27 cellular contexts compared by ENCODE assay signal in genomic region chr18:60676807-60677206, GRCh38.
DNase-seq lines count a peak whose midpoint lies in the region; ATAC-seq, FAIRE-seq and TF ChIP-seq lines count a peak whose summit lies in the region.
"Had no signal": no experiment of that assay in that cellular context is flagged by ENCODE, and none has a peak within 500 bp of the region (broad histone marks: within the 10 kb centered on the region; RNA-seq: fewer than 3 reads in every experiment).

No MANE protein-coding gene starts in this region.

- H4K5ac ChIP-seq in mesendoderm (ENCODE audit: low read length), result no peak overlapping the region

- no peak overlapping the region for H4K8ac ChIP-seq in mesendoderm (ENCODE audit: low read depth, low read length)

- H2AK5ac ChIP-seq in mesendoderm (ENCODE audit: low read length), result no peak overlapping the region

- H3K4me3 ChIP-seq in mesendoderm (ENCODE audit: low read length), result no peak overlapping the region
- H3K4me3 ChIP-seq: dorsolateral prefrontal cortex, GM12878, thoracic aorta had no signal

- no peaks in the 10 kb centered on the region for H3K27me3 Mint-ChIP-seq in WTC11 (ENCODE audit: low read depth)
- peaks cover 39% of the 10 kb centered on the region for H3K27me3 Mint-ChIP-seq in chondrocyte (ENCODE audit: low read depth)
- H3K27me3 Mint-ChIP-seq: activated naive CD4-positive, alpha-beta T cell treated with anti-CD3 and anti-CD28 coated beads, Interleukin-2, amount 10 ng/mL, durations not matched to agents 7 days and 5 days; natural killer cell treated with Interleukin-12 subunit alpha and Interleukin-12 subunit beta and Interleukin-15 and Interleukin-18, amount 100 ng/mL, for 72 hours; stimulated activated memory B cell treated with anti-CD40 and anti-IgM and Interleukin-4, amounts not matched to agents 10 μg/mL and 1 μg/mL and 100 μg/mL, for 72 hours had no signal

- H3K79me2 ChIP-seq in mesendoderm (ENCODE audit: control insufficient read depth, insufficient read depth, low read length), result no peaks in the 10 kb centered on the region

- no peaks in the 10 kb centered on the region for H3K27me3 ChIP-seq in mesendoderm (ENCODE audit: insufficient read depth, low read length, poor library complexity)

- H2BK5ac ChIP-seq in mesendoderm (ENCODE audit: low read length), result no peak overlapping the region

- no peak overlapping the region for H2BK15ac ChIP-seq in mesendoderm (replicated peaks; ENCODE audit: low read depth)

- H3K18ac ChIP-seq in mesendoderm (ENCODE audit: low read length), result no peak overlapping the region

- H3K9me3 Mint-ChIP-seq in WTC11 (peaks cover 3% of the 10 kb centered on the region; the same call in 1 of the 2 replicates), chondrocyte (ENCODE audit: low read depth) (no peaks in the 10 kb centered on the region)
- H3K9me3 Mint-ChIP-seq: activated naive CD4-positive, alpha-beta T cell treated with anti-CD3 and anti-CD28 coated beads, Interleukin-2, amount 10 ng/mL, durations not matched to agents 7 days and 5 days; stimulated activated memory B cell treated with anti-CD40 and anti-IgM and Interleukin-4, amounts not matched to agents 10 μg/mL and 1 μg/mL and 100 μg/mL, for 72 hours had no signal

- no peak overlapping the region for H3K9ac ChIP-seq in mesendoderm (ENCODE audit: low read length)

- H3K36me3 Mint-ChIP-seq in WTC11 (no peaks in the 10 kb centered on the region), chondrocyte (ENCODE audit: low read depth) (no peaks in the 10 kb centered on the region)
- H3K36me3 Mint-ChIP-seq: activated naive CD4-positive, alpha-beta T cell treated with anti-CD3 and anti-CD28 coated beads, Interleukin-2, amount 10 ng/mL, durations not matched to agents 7 days and 5 days; natural killer cell treated with Interleukin-12 subunit alpha and Interleukin-12 subunit beta and Interleukin-15 and Interleukin-18, amount 100 ng/mL, for 72 hours; stimulated activated memory B cell treated with anti-CD40 and anti-IgM and Interleukin-4, amounts not matched to agents 10 μg/mL and 1 μg/mL and 100 μg/mL, for 72 hours had no signal

- H3K4me3 Mint-ChIP-seq in WTC11 (no peak overlapping the region), chondrocyte (ENCODE audit: unreplicated experiment) (no peak overlapping the region)
- H3K4me3 Mint-ChIP-seq: activated naive CD4-positive, alpha-beta T cell treated with anti-CD3 and anti-CD28 coated beads, Interleukin-2, amount 10 ng/mL, durations not matched to agents 7 days and 5 days; natural killer cell treated with Interleukin-12 subunit alpha and Interleukin-12 subunit beta and Interleukin-15 and Interleukin-18, amount 100 ng/mL, for 72 hours; stimulated activated memory B cell treated with anti-CD40 and anti-IgM and Interleukin-4, amounts not matched to agents 10 μg/mL and 1 μg/mL and 100 μg/mL, for 72 hours had no signal

- no peak overlapping the region for H3K4me2 ChIP-seq in mesendoderm (ENCODE audit: low read length)

- no CpG with 5 or more reads among the region's 4 CpGs for WGBS in mesendoderm (ENCODE audit: extremely low coverage, insufficient coverage, low lambda C conversion rate)

- H3K36me3 ChIP-seq in mesendoderm (ENCODE audit: control insufficient read depth, insufficient read depth, low read length), result no peaks in the 10 kb centered on the region
- H3K36me3 ChIP-seq: thoracic aorta had no signal

- H3K27ac Mint-ChIP-seq in WTC11, result no peak overlapping the region
- no peak overlapping the region for H3K27ac Mint-ChIP-seq in chondrocyte (ENCODE audit: unreplicated experiment)
- H3K27ac Mint-ChIP-seq: activated naive CD4-positive, alpha-beta T cell treated with anti-CD3 and anti-CD28 coated beads, Interleukin-2, amount 10 ng/mL, durations not matched to agents 7 days and 5 days; natural killer cell treated with Interleukin-12 subunit alpha and Interleukin-12 subunit beta and Interleukin-15 and Interleukin-18, amount 100 ng/mL, for 72 hours; stimulated activated memory B cell treated with anti-CD40 and anti-IgM and Interleukin-4, amounts not matched to agents 10 μg/mL and 1 μg/mL and 100 μg/mL, for 72 hours had no signal

- no peak overlapping the region for H3K23ac ChIP-seq in mesendoderm (ENCODE audit: low read length)

- peak; percentile 13 for DNase-seq in NCI-H1436 (lab: John Stamatoyannopoulos, UW)
- no peak for DNase-seq in NCI-H1436 treated with DMSO at 0.1 percent for 48 hours (lab: John Stamatoyannopoulos, UW)
- peak; percentile 85 for DNase-seq in NCI-H2171 treated with DMSO at 0.1 percent for 48 hours (lab: John Stamatoyannopoulos, UW)
- peak; percentile 35 for DNase-seq in WTC11 (ENCODE audit: low spot score)
- DNase-seq in mesendoderm, result peak; percentile 72
- no peak for DNase-seq in chondrocyte (ENCODE audit: low spot score)
- no peak for DNase-seq in NCI-H128 (lab: John Stamatoyannopoulos, UW; ENCODE audit: unreplicated experiment)
- DNase-seq in GM19239 (ENCODE audit: insufficient read length, low spot score), result no peak
- DNase-seq: ACHN; activated CD4-positive, alpha-beta T cell treated with anti-CD3 and anti-CD28 coated beads for 1 hour; activated CD8-positive, alpha-beta memory T cell treated with anti-CD3 and anti-CD28 coated beads for 24 hours; activated naive CD4-positive, alpha-beta T cell treated with anti-CD3 and anti-CD28 coated beads, Interleukin-2, amount 10 ng/mL, durations not matched to agents 7 days and 5 days; activated T-cell treated with anti-CD3 and anti-CD28 coated beads, Interleukin-2, amount 50 U/mL, for 48 hours; anterior cingulate cortex; central memory CD4-positive, alpha-beta T cell; dorsolateral prefrontal cortex; foreskin fibroblast; GOT3; hypothalamus; NCI-H1092; NCI-H2227 treated with DMSO at 0.1 percent for 48 hours; RPMI8226 had no signal

- no peaks in the 10 kb centered on the region for H3K4me1 ChIP-seq in mesendoderm (ENCODE audit: control insufficient read depth, low read depth, low read length)

- no peak for TF ChIP-seq CTCF in WTC11 (IDR thresholded peaks at IDR 0.05)
- TF ChIP-seq CTCF in chondrocyte (IDR thresholded peaks at IDR 0.05), result no peak

- H3K56ac ChIP-seq in mesendoderm (ENCODE audit: low read length), result no peak overlapping the region

- no peak overlapping the region for H2BK120ac ChIP-seq in mesendoderm (ENCODE audit: low read depth, low read length)

- CTCF ChIA-PET in WTC11 (lab: Charles Lee), result interaction anchor here (0.6 to 0.9 kb wide), 6 partner anchors 12 to 708 kb away, joined by 3 to 4 read pairs (median 3); no protein-coding TSS in a partner anchor

- FAIRE-seq in GM19239 (lab: Jason Lieb, UNC), result no peak
- FAIRE-seq: GM12878 had no signal

- H3K4me1 Mint-ChIP-seq in WTC11 (no peaks in the 10 kb centered on the region), chondrocyte (ENCODE audit: low read depth) (no peaks in the 10 kb centered on the region)
- H3K4me1 Mint-ChIP-seq: activated naive CD4-positive, alpha-beta T cell treated with anti-CD3 and anti-CD28 coated beads, Interleukin-2, amount 10 ng/mL, durations not matched to agents 7 days and 5 days; stimulated activated memory B cell treated with anti-CD40 and anti-IgM and Interleukin-4, amounts not matched to agents 10 μg/mL and 1 μg/mL and 100 μg/mL, for 72 hours had no signal

- POLR2A ChIA-PET in WTC11 (lab: Charles Lee), result interaction anchor here (0.7 kb wide), 2 partner anchors 358 to 519 kb away, joined by 3 read pairs; no protein-coding TSS in a partner anchor

- H3K79me1 ChIP-seq in mesendoderm (ENCODE audit: low read length), result no peaks in the 10 kb centered on the region

- ATAC-seq in WTC11, result peak; percentile 99
- ATAC-seq: GM12878; natural killer cell treated with Interleukin-12 subunit alpha and Interleukin-12 subunit beta and Interleukin-15 and Interleukin-18, amount 100 ng/mL, for 72 hours; stimulated activated memory B cell treated with anti-CD40 and anti-IgM and Interleukin-4, amounts not matched to agents 10 μg/mL and 1 μg/mL and 100 μg/mL, for 72 hours had no signal

- no peak overlapping the region for H3K4ac ChIP-seq in mesendoderm (ENCODE audit: low read depth, low read length)

- no peak overlapping the region for H3K27ac ChIP-seq in mesendoderm (ENCODE audit: low read depth, low read length)
- H3K27ac ChIP-seq: C4-2B, dorsolateral prefrontal cortex, thoracic aorta had no signal

TF ChIP-seq in WTC11, 78 proteins besides CTCF, POLR2A, EP300 and RAD21 (continues in another document):
- TF ChIP-seq ZNF425 (CRISPR knock-in tag; conservative IDR thresholded peaks at IDR 0.05) (no peak), GTF2I (CRISPR knock-in tag; conservative IDR thresholded peaks at IDR 0.05) (no peak)
- TF ChIP-seq, protein P1, sequence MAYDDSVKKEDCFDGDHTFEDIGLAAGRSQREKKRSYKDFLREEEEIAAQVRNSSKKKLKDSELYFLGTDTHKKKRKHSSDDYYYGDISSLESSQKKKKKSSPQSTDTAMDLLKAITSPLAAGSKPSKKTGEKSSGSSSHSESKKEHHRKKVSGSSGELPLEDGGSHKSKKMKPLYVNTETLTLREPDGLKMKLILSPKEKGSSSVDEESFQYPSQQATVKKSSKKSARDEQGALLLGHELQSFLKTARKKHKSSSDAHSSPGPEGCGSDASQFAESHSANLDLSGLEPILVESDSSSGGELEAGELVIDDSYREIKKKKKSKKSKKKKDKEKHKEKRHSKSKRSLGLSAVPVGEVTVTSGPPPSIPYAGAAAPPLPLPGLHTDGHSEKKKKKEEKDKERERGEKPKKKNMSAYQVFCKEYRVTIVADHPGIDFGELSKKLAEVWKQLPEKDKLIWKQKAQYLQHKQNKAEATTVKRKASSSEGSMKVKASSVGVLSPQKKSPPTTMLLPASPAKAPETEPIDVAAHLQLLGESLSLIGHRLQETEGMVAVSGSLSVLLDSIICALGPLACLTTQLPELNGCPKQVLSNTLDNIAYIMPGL (CRISPR knock-in tag; IDR thresholded peaks at IDR 0.05), result no peak

Comparison
In these comparisons a context has a peak if more than half of its experiments do, and no peak if none do; other contexts are left out.
1. DNase-seq: peak in NCI-H1436 (single experiment), NCI-H2171 treated with DMSO at 0.1 percent for 48 hours (single experiment), WTC11 (single experiment) and mesendoderm (single experiment); none in NCI-H1436 treated with DMSO at 0.1 percent for 48 hours (single experiment), chondrocyte (single experiment), NCI-H128 (single experiment) and GM19239 (single experiment).